ENCODE assay signal across 35 cellular contexts in genomic region chr5:24487371-24487770, GRCh38.
"Had no signal": no experiment of that assay in that cellular context is flagged by ENCODE, and none has a peak within 500 bp of the region (broad histone marks: within the 10 kb centered on the region; RNA-seq: fewer than 3 reads in every experiment).

No MANE protein-coding gene starts in this region.

- DNase-seq: activated B cell treated with CpG ODN at 0.5 μM for 24 hours; activated CD4-positive, alpha-beta memory T cell treated with anti-CD3 and anti-CD28 coated beads for 36 hours; activated CD4-positive, alpha-beta T cell treated with anti-CD3 and anti-CD28 coated beads for 4 hours; activated CD4-positive, alpha-beta T cell treated with anti-CD3 and anti-CD28 coated beads, Interleukin-2, amount 50 U/mL, for 1 hour; activated CD4-positive, CD25-positive, alpha-beta regulatory T cell treated with anti-CD3 and anti-CD28 coated beads, Interleukin-2, amount 50 U/mL, for 72 hours; activated CD8-positive, alpha-beta memory T cell treated with anti-CD3 and anti-CD28 coated beads, Interleukin-2, amount 50 U/mL, for 4 hours; activated gamma-delta T cell treated with Interleukin-2 at 50 U/mL for 16 hours; activated naive CD4-positive, alpha-beta T cell treated with anti-CD3 and anti-CD28 coated beads for 36 hours; activated T-cell treated with anti-CD3 and anti-CD28 coated beads for 4 hours; activated T-cell treated with anti-CD3 and anti-CD28 coated beads, Interleukin-2, amount 50 U/mL, for 4 hours; adrenal gland; body of pancreas; Kasumi-1; MG63; NCI-H1048; NCI-H1105 treated with DMSO at 0.1 percent for 48 hours; NCI-H1436; NCI-H1694; NCI-H1930; NCI-H2081 treated with DMSO at 0.1 percent for 48 hours; NCI-H524; NCI-H69; NCI-H82; PC-9; Right ventricle myocardium superior; SW 1271; T-helper 1 cell; T-helper 2 cell; T-helper 9 cell had no signal

- H3K27ac Mint-ChIP-seq: activated B cell treated with CpG ODN at 0.5 μM for 24 hours; activated CD4-positive, alpha-beta memory T cell treated with anti-CD3 and anti-CD28 coated beads for 36 hours; activated naive CD4-positive, alpha-beta T cell treated with anti-CD3 and anti-CD28 coated beads for 36 hours; activated naive CD4-positive, alpha-beta T cell treated with anti-CD3 and anti-CD28 coated beads, Interleukin-2, amount 50 U/mL, for 72 hours; activated T-helper 1 cell treated with anti-CD3 and anti-CD28 coated beads, Interleukin-12 subunit alpha, Interleukin-12 subunit beta, Interleukin-2, Interleukin-4 antibody, amounts not matched to agents 30 ng/mL and 10 ng/mL and 1 ng/mL, durations not matched to agents 14 hours and 24 hours and 36 hours had no signal

- H3K27me3 Mint-ChIP-seq: activated B cell treated with CpG ODN at 0.5 μM for 24 hours; activated CD4-positive, alpha-beta memory T cell treated with anti-CD3 and anti-CD28 coated beads for 36 hours had no signal

- H3K4me2 ChIP-seq: PC-9 had no signal

- H3K4me1 Mint-ChIP-seq: activated B cell treated with CpG ODN at 0.5 μM for 24 hours had no signal

- H3K4me3 ChIP-seq: adrenal gland, body of pancreas, breast epithelium, MG63, PC-9 had no signal

- H3K9me3 Mint-ChIP-seq: activated B cell treated with CpG ODN at 0.5 μM for 24 hours; activated naive CD4-positive, alpha-beta T cell treated with anti-CD3 and anti-CD28 coated beads, Interleukin-2, amount 50 U/mL, for 72 hours had no signal

- H3K9me3 ChIP-seq: adrenal gland, body of pancreas, breast epithelium, MG63 had no signal

- H3K4me3 Mint-ChIP-seq: activated B cell treated with CpG ODN at 0.5 μM for 24 hours; activated CD4-positive, alpha-beta memory T cell treated with anti-CD3 and anti-CD28 coated beads for 36 hours; activated naive CD4-positive, alpha-beta T cell treated with anti-CD3 and anti-CD28 coated beads for 36 hours; activated T-cell treated with anti-CD3 and anti-CD28 coated beads, Interleukin-2, amount 50 U/mL, for 4 hours; activated T-helper 1 cell treated with anti-CD3 and anti-CD28 coated beads, Interleukin-12 subunit alpha, Interleukin-12 subunit beta, Interleukin-2, Interleukin-4 antibody, amounts not matched to agents 30 ng/mL and 10 ng/mL and 1 ng/mL, durations not matched to agents 14 hours and 24 hours and 36 hours had no signal

- H3K36me3 ChIP-seq: adrenal gland, breast epithelium, MG63 had no signal

- ATAC-seq: activated naive CD4-positive, alpha-beta T cell treated with anti-CD3 and anti-CD28 coated beads, Interleukin-2, amount 50 U/mL, for 72 hours; activated T-cell treated with anti-CD3 and anti-CD28 coated beads, Interleukin-2, amount 50 U/mL, for 4 hours; body of pancreas had no signal

- H3K4me1 ChIP-seq: adrenal gland, body of pancreas, breast epithelium had no signal

- H3K27me3 ChIP-seq: adrenal gland, body of pancreas, breast epithelium, MG63 had no signal

- H3K27ac ChIP-seq: adrenal gland, body of pancreas, breast epithelium, PC-9, VCaP had no signal

- FAIRE-seq: astrocyte, RCC 7860 had no signal

- H3K36me3 Mint-ChIP-seq: activated CD4-positive, alpha-beta memory T cell treated with anti-CD3 and anti-CD28 coated beads for 36 hours; activated naive CD4-positive, alpha-beta T cell treated with anti-CD3 and anti-CD28 coated beads, Interleukin-2, amount 50 U/mL, for 72 hours had no signal
